15 cellular contexts compared by ENCODE assay signal in genomic region chr15:71323604-71324003, GRCh38.
DNase-seq lines count a peak whose midpoint lies in the region; ATAC-seq and TF ChIP-seq lines count a peak whose summit lies in the region.
"Had no signal": no experiment of that assay in that cellular context is flagged by ENCODE, and none has a peak within 500 bp of the region (broad histone marks: within the 10 kb centered on the region; RNA-seq: fewer than 3 reads in every experiment).

No MANE protein-coding gene starts in this region.

- DNase-seq in HFFc6, result no peak
- no peak for DNase-seq in RWPE2 (ENCODE audit: low spot score)
- no peak for DNase-seq in brain microvascular endothelial cell
- DNase-seq in iris pigment epithelial cell (ENCODE audit: low read depth), result peak; percentile 69
- DNase-seq in SIG-M5 treated with dmso at 0.1 percent for 504 hours (lab: John Stamatoyannopoulos, UW; ENCODE audit: unreplicated experiment), result no peak
- DNase-seq in NCI-H2107 treated with DMSO at 0.1 percent for 48 hours (lab: John Stamatoyannopoulos, UW; ENCODE audit: unreplicated experiment), result no peak
- DNase-seq in colonic mucosa, result no peak
- no peak for DNase-seq in CD4-positive, alpha-beta T cell
- DNase-seq: BE2C; C1 segment of cervical spinal cord; Caco-2; CD4-positive, CD25-positive, alpha-beta regulatory T cell; GM23248 had no signal

- H3K4me1 Mint-ChIP-seq in HFFc6 (ENCODE audit: low read depth), result peaks cover 57% of the 10 kb centered on the region
- no peaks in the 10 kb centered on the region for H3K4me1 Mint-ChIP-seq in CD4-positive, alpha-beta T cell (ENCODE audit: low read depth)
- H3K4me1 Mint-ChIP-seq: CD4-positive, CD25-positive, alpha-beta regulatory T cell; IgD-negative memory B cell had no signal

- in situ Hi-C loops in brain microvascular endothelial cell (cut with HindIII; ENCODE audit: low pct_ligation_motif_present, low sequenced_read_pairs), result no loop called here

- intact Hi-C loops in colonic mucosa (cut with DNase I), result no loop called here
- intact Hi-C loops in CD4-positive, alpha-beta T cell (cut with DNase I, micrococcal nuclease), result no loop called here

- POLR2A ChIA-PET in CD4-positive, alpha-beta T cell (lab: Charles Lee), result no interaction called here

- H3K27ac Mint-ChIP-seq in HFFc6, result peak overlapping the region; percentile 58
- no peak overlapping the region for H3K27ac Mint-ChIP-seq in CD4-positive, alpha-beta T cell
- H3K27ac Mint-ChIP-seq: CD4-positive, CD25-positive, alpha-beta regulatory T cell had no signal

- ATAC-seq in RWPE2 (ENCODE audit: low read depth), result no peak
- no peak for ATAC-seq in CD4-positive, alpha-beta T cell (ENCODE audit: poor library complexity)

- H3K9me3 ChIP-seq in RWPE2 (ENCODE audit: severe bottlenecking) (no peaks in the 10 kb centered on the region), colonic mucosa (no peaks in the 10 kb centered on the region)
- no peaks in the 10 kb centered on the region for H3K9me3 ChIP-seq in CD4-positive, alpha-beta T cell (ENCODE audit: control insufficient read depth, low read length)
- H3K9me3 ChIP-seq: BE2C, Caco-2, HAP-1 had no signal

- peaks cover 18% of the 10 kb centered on the region for H3K36me3 Mint-ChIP-seq in HFFc6 (ENCODE audit: low read depth)
- H3K36me3 Mint-ChIP-seq in CD4-positive, alpha-beta T cell (ENCODE audit: low read depth), result no peaks in the 10 kb centered on the region
- H3K36me3 Mint-ChIP-seq: CD4-positive, CD25-positive, alpha-beta regulatory T cell; IgD-negative memory B cell had no signal

- H3K9me3 Mint-ChIP-seq in HFFc6, result no peaks in the 10 kb centered on the region
- no peaks in the 10 kb centered on the region for H3K9me3 Mint-ChIP-seq in CD4-positive, alpha-beta T cell
- H3K9me3 Mint-ChIP-seq: IgD-negative memory B cell had no signal

- H3K4me3 ChIP-seq in RWPE2 (ENCODE audit: severe bottlenecking) (no peak overlapping the region), brain microvascular endothelial cell (ENCODE audit: low read depth, low read length) (no peak overlapping the region), colonic mucosa (no peak overlapping the region)
- H3K4me3 ChIP-seq: GM23248, HAP-1 had no signal

- H3K27me3 ChIP-seq in RWPE2 (ENCODE audit: insufficient read depth, poor library complexity, severe bottlenecking) (no peaks in the 10 kb centered on the region), brain microvascular endothelial cell (replicated peaks) (no peaks in the 10 kb centered on the region), colonic mucosa (no peaks in the 10 kb centered on the region)
- H3K27me3 ChIP-seq in CD4-positive, alpha-beta T cell (ENCODE audit: control insufficient read depth, insufficient read depth, low read length), result no peaks in the 10 kb centered on the region
- H3K27me3 ChIP-seq: BE2C had no signal

- no peak overlapping the region for H3K4me3 Mint-ChIP-seq in HFFc6
- H3K4me3 Mint-ChIP-seq in CD4-positive, alpha-beta T cell, result no peak overlapping the region
- H3K4me3 Mint-ChIP-seq: CD4-positive, CD25-positive, alpha-beta regulatory T cell; IgD-negative memory B cell had no signal

- H3K27ac ChIP-seq in RWPE2 (ENCODE audit: poor library complexity, severe bottlenecking) (peak overlapping the region; percentile 1), brain microvascular endothelial cell (peak overlapping the region; percentile 23), colonic mucosa (no peak overlapping the region)
- H3K27ac ChIP-seq in CD4-positive, alpha-beta T cell (ENCODE audit: low read depth, low read length), result no peak overlapping the region
- H3K27ac ChIP-seq: GM23248 had no signal

- H3K4me1 ChIP-seq in RWPE2 (ENCODE audit: insufficient read depth, poor library complexity, severe bottlenecking) (peaks cover 17% of the 10 kb centered on the region), colonic mucosa (no peaks in the 10 kb centered on the region)
- H3K4me1 ChIP-seq: BE2C, Caco-2, HAP-1 had no signal

- H3K9ac ChIP-seq in colonic mucosa (ENCODE audit: low read depth in 2 of 2, low read length in 2 of 2), result no peak overlapping the region
- H3K9ac ChIP-seq: GM23248 had no signal

- no peaks in the 10 kb centered on the region; the same call in 1 of the 2 replicates for H3K27me3 Mint-ChIP-seq in HFFc6 (ENCODE audit: insufficient read depth)
- no peaks in the 10 kb centered on the region for H3K27me3 Mint-ChIP-seq in CD4-positive, alpha-beta T cell

- TF ChIP-seq CTCF in HFFc6 (IDR thresholded peaks at IDR 0.05) (no peak), RWPE2 (IDR thresholded peaks at IDR 0.05; ENCODE audit: poor library complexity, severe bottlenecking) (no peak), brain microvascular endothelial cell (IDR thresholded peaks at IDR 0.05; ENCODE audit: low read depth, low read length, missing control alignments) (no peak), colonic mucosa (IDR thresholded peaks at IDR 0.05) (no peak)
- no peak for TF ChIP-seq CTCF in CD4-positive, alpha-beta T cell (IDR thresholded peaks at IDR 0.05)

- CTCF ChIA-PET in CD4-positive, alpha-beta T cell (lab: Charles Lee), result no interaction called here

- H3K36me3 ChIP-seq in RWPE2 (ENCODE audit: low read depth) (peaks cover 18% of the 10 kb centered on the region; the same call in 1 of the 2 replicates), brain microvascular endothelial cell (replicated peaks) (no peaks in the 10 kb centered on the region), colonic mucosa (no peaks in the 10 kb centered on the region)
- H3K36me3 ChIP-seq: BE2C, HAP-1 had no signal

Comparison
In these comparisons a context has a peak if more than half of its experiments do, and no peak if none do; other contexts are left out.
1. H3K27ac ChIP-seq: peak in RWPE2 (single experiment) and brain microvascular endothelial cell (single experiment); none in colonic mucosa (single experiment) and CD4-positive, alpha-beta T cell (single experiment).